Comparison of ENCODE assay signal across 12 cellular contexts in genomic region chr9:117916291-117916690, GRCh38.
"Had no signal": no experiment of that assay in that cellular context is flagged by ENCODE, and none has a peak within 500 bp of the region (broad histone marks: within the 10 kb centered on the region; RNA-seq: fewer than 3 reads in every experiment).

No MANE protein-coding gene starts in this region.

- H3K27me3 ChIP-seq: sigmoid colon, upper lobe of left lung had no signal

- H3K27me3 Mint-ChIP-seq: activated naive CD8-positive, alpha-beta T cell treated with anti-CD3 and anti-CD28 coated beads for 36 hours; effector memory CD8-positive, alpha-beta T cell; stimulated activated naive B cell treated with anti-CD40 and anti-IgM and Interleukin-4, amounts not matched to agents 10 μg/mL and 1 μg/mL and 100 μg/mL, for 72 hours had no signal

- ATAC-seq: effector memory CD8-positive, alpha-beta T cell; natural killer cell treated with Interleukin-12 subunit alpha and Interleukin-12 subunit beta and Interleukin-15 and Interleukin-18, amount 100 ng/mL, for 72 hours; stimulated activated naive B cell treated with anti-CD40 and anti-IgM and Interleukin-4, amounts not matched to agents 10 μg/mL and 1 μg/mL and 100 μg/mL, for 72 hours had no signal

- H3K27ac Mint-ChIP-seq: activated naive CD8-positive, alpha-beta T cell treated with anti-CD3 and anti-CD28 coated beads for 36 hours; effector memory CD8-positive, alpha-beta T cell; natural killer cell treated with Interleukin-12 subunit alpha and Interleukin-12 subunit beta and Interleukin-15 and Interleukin-18, amount 100 ng/mL, for 72 hours; stimulated activated naive B cell treated with anti-CD40 and anti-IgM and Interleukin-4, amounts not matched to agents 10 μg/mL and 1 μg/mL and 100 μg/mL, for 72 hours had no signal

- H3K36me3 ChIP-seq: sigmoid colon, thoracic aorta, upper lobe of left lung had no signal

- FAIRE-seq: TTC549 had no signal

- H3K36me3 Mint-ChIP-seq: activated naive CD8-positive, alpha-beta T cell treated with anti-CD3 and anti-CD28 coated beads for 36 hours had no signal

- H3K4me3 Mint-ChIP-seq: activated naive CD8-positive, alpha-beta T cell treated with anti-CD3 and anti-CD28 coated beads for 36 hours; effector memory CD8-positive, alpha-beta T cell; natural killer cell treated with Interleukin-12 subunit alpha and Interleukin-12 subunit beta and Interleukin-15 and Interleukin-18, amount 100 ng/mL, for 72 hours; stimulated activated naive B cell treated with anti-CD40 and anti-IgM and Interleukin-4, amounts not matched to agents 10 μg/mL and 1 μg/mL and 100 μg/mL, for 72 hours had no signal

- DNase-seq: activated CD4-positive, alpha-beta T cell treated with anti-CD3 and anti-CD28 coated beads, Interleukin-2, amount 50 U/mL, for 4 hours; activated gamma-delta T cell; activated naive CD8-positive, alpha-beta T cell treated with anti-CD3 and anti-CD28 coated beads for 36 hours; amniotic stem cell; effector memory CD8-positive, alpha-beta T cell; sigmoid colon; stimulated activated CD4-positive, alpha-beta T cell treated with anti-CD3 and anti-CD28 coated beads, Interleukin-4, amount 100 ng/mL, for 4 hours; stimulated activated naive B cell treated with anti-CD40 and anti-IgM and Interleukin-4, amounts not matched to agents 10 μg/mL and 1 μg/mL and 100 μg/mL, for 72 hours; upper lobe of left lung had no signal

- H3K4me3 ChIP-seq: sigmoid colon, thoracic aorta, upper lobe of left lung had no signal

- H3K4me1 Mint-ChIP-seq: activated naive CD8-positive, alpha-beta T cell treated with anti-CD3 and anti-CD28 coated beads for 36 hours had no signal
